In the genomic region with DNA sequence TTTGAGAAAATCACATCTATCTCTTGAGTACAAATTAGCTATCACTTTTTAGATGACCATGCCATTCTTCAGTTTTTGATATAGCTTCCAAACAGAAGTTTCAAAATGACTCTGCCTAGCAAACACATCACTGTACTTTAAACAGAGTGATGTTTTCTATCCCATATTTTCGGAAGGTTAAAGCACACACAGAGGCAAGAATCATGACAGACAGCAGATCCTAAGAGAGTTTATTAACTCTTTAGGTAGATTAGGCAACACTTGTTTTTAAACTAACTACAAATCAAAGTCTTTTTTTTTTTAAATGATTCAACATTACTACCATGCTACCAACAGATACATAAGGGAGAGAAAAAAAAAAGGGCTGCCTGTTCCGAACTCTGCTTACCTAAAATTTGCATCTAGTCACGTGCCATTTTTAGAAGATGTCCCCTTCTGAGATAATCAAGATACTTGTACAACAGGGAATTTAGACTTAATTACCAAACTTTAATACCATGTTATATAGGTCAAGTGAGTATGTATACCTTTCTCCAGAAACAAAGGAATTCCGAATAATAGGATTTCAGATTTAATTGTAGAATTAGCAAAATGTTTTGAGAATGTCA, we compare ENCODE assay signal across 10 cellular contexts. TPM values are rescaled to one million over a fixed set of nuclear protein-coding genes. Genes with fewer than 3 reads are reported as not detected.
DNase-seq lines count a peak whose midpoint lies in the region; ATAC-seq and TF ChIP-seq lines count a peak whose summit lies in the region.
"Had no signal": no experiment of that assay in that cellular context is flagged by ENCODE, and none has a peak within 500 bp of the region (broad histone marks: within the 10 kb centered on the region; RNA-seq: fewer than 3 reads in every experiment).

No MANE protein-coding gene starts in this region.

- H3K9ac ChIP-seq in muscle layer of colon (ENCODE audit: low read length), result peak overlapping the region; percentile 26

- intact Hi-C loops in left ventricle myocardium superior (cut with micrococcal nuclease) (no loop called here), aorta (cut with DNase I) (loop anchor here (5.0 to 10.0 kb wide), 5 partner anchors 56 to 474 kb away; no protein-coding TSS in a partner anchor)

- H3K4me3 ChIP-seq in right atrium auricular region (peak overlapping the region; percentile 73 to 92), brain microvascular endothelial cell (ENCODE audit: low read depth, low read length) (peak overlapping the region; percentile 82), muscle layer of colon (ENCODE audit: low read depth in 1 of 2, low read length in 2 of 2) (peak overlapping the region in 1 of 2 donors; percentile 73), aorta (ENCODE audit: low read length in 2 of 2) (peak overlapping the region; percentile 44 to 75)

- TF ChIP-seq CTCF in right atrium auricular region (IDR thresholded peaks at IDR 0.05) (no peak), brain microvascular endothelial cell (IDR thresholded peaks at IDR 0.05; ENCODE audit: low read depth, low read length, missing control alignments) (no peak)

- H3K4me1 ChIP-seq in right atrium auricular region (peaks cover 0 to 48% of the 10 kb centered on the region in 2 donors), muscle layer of colon (ENCODE audit: insufficient read depth, low read length) (peaks cover 14% of the 10 kb centered on the region), aorta (ENCODE audit: control insufficient read depth in 1 of 2, insufficient read depth in 2 of 2, low read length in 2 of 2) (no peaks in the 10 kb centered on the region)

- H3K27me3 ChIP-seq in right atrium auricular region (no peaks in the 10 kb centered on the region), brain microvascular endothelial cell (replicated peaks) (no peaks in the 10 kb centered on the region), muscle layer of colon (ENCODE audit: control insufficient read depth in 1 of 2, insufficient read depth in 2 of 2, low read length in 2 of 2) (no peaks in the 10 kb centered on the region), aorta (ENCODE audit: control insufficient read depth in 1 of 2, insufficient read depth in 2 of 2, low read length in 1 of 2) (no peaks in the 10 kb centered on the region)

- 22 to 28% methylated on average over 4 of the region's 4 CpGs for WGBS in aorta, 2 donors

- H3K27ac ChIP-seq in right atrium auricular region (peak overlapping the region; percentile 96 to 98), brain microvascular endothelial cell (no peak overlapping the region), muscle layer of colon (ENCODE audit: low read depth, low read length) (peak overlapping the region; percentile 99), aorta (ENCODE audit: low read depth in 1 of 2, low read length in 2 of 2) (no peak overlapping the region)

- H3K9me3 ChIP-seq in right atrium auricular region (no peaks in the 10 kb centered on the region), muscle layer of colon (ENCODE audit: low read length) (no peaks in the 10 kb centered on the region), aorta (ENCODE audit: control insufficient read depth, low read length) (no peaks in the 10 kb centered on the region)

- ATAC-seq in left ventricle myocardium superior (no peak), aorta (ENCODE audit: low FRiP score) (no peak)

- DNase-seq in right atrium auricular region (ENCODE audit: low spot score) (no peak), left ventricle myocardium superior (no peak), brain microvascular endothelial cell (no peak), aorta (no peak), NCI-H1417 treated with DMSO at 0.1 percent for 48 hours (lab: John Stamatoyannopoulos, UW) (no peak), NCI-H82 treated with DMSO at 0.1 percent for 48 hours (lab: John Stamatoyannopoulos, UW; ENCODE audit: unreplicated experiment) (no peak), NCI-H510A treated with DMSO at 0.1 percent for 48 hours (lab: John Stamatoyannopoulos, UW) (no peak)
- DNase-seq: hippocampal formation, NCI-H446 had no signal

- H3K36me3 ChIP-seq in right atrium auricular region (no peaks in the 10 kb centered on the region), brain microvascular endothelial cell (replicated peaks) (no peaks in the 10 kb centered on the region), muscle layer of colon (ENCODE audit: insufficient read depth, low read length) (no peaks in the 10 kb centered on the region), aorta (ENCODE audit: control insufficient read depth in 1 of 2, insufficient read depth in 2 of 2, low read length in 1 of 2) (no peaks in the 10 kb centered on the region)

- in situ Hi-C loops in brain microvascular endothelial cell (cut with HindIII; ENCODE audit: low pct_ligation_motif_present, low sequenced_read_pairs), result no loop called here

RNA-seq across cellular contexts. Expression of a gene that starts 2.7 kb away (rescaled TPM):
- total RNA-seq in right atrium auricular region, result 10 to 100 TPM; 52.3 to 57.0 TPM
- total RNA-seq in left ventricle myocardium superior, result 60.8 TPM
- total RNA-seq in aorta, result 100 to 1,000 TPM; 119 to 146 TPM
- polyA plus RNA-seq in aorta, result 10 to 100 TPM; 32.8 to 79.8 TPM

Comparison
In these comparisons a context has a peak if more than half of its experiments do, and no peak if none do; other contexts are left out.
1. H3K27ac ChIP-seq: peak in right atrium auricular region (2 of 2) and muscle layer of colon (single experiment); none in brain microvascular endothelial cell (single experiment) and aorta (0 of 2).